ENCODE assay signal across 8 cellular contexts in the genomic region with DNA sequence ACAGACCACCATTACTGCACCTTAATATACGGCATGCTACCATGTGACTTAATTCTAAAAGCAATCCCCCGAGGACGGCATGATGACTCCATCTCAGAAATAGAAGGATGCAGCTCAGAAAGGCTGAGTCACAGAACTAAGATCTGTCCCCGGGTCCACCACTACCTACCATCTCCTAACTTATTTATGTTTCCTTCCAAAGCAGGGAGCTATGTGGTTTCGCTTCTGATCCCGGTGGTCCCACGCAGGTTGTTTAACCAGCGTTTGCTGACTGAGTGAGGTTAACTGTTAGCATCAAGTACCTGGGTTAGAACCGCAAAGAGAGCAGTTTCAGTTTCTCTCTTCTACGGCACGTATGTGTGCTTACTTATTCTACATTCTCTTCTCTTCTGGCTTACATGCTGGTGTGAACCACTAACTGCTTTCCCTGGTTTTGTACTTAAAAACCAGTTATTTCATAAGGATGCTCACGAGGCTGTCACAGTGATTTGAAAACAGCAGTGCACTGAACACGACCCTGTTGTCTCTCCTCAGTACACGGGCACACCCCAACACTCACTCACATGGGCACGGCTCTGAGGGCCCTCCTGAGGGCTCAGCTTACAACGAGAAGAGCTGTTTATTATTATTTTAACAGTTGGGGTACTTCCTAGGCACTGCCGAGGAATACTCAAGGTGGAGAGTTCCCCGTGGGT.
DNase-seq lines count a peak whose midpoint lies in the region; ATAC-seq, FAIRE-seq and TF ChIP-seq lines count a peak whose summit lies in the region.

No MANE protein-coding gene starts in this region.

- BruUV-seq in MCF 10A (replicated peaks; lab: Mats Ljungman, UMichigan), result no TSS peak

- CTCF ChIA-PET in MCF 10A (lab: Yijun Ruan, JAX), result interaction anchor here (0.9 to 2.4 kb wide), 5 partner anchors 10 to 68 kb away, joined by 3 to 11 read pairs (median 4); no protein-coding TSS in a partner anchor

- peaks cover 0 to 3% (median 0%) of the 10 kb centered on the region in 8 donors for H3K9me3 ChIP-seq in spleen

- H3K36me3 ChIP-seq in spleen, result peaks cover 0 to 38% (median 0%) of the 10 kb centered on the region in 6 donors

- H3K4me1 Mint-ChIP-seq in activated naive CD8-positive, alpha-beta T cell treated with anti-CD3 and anti-CD28 coated beads for 36 hours, result peaks cover 90% of the 10 kb centered on the region
- H3K4me1 Mint-ChIP-seq in MCF 10A (ENCODE audit: insufficient read depth, unreplicated experiment), result peaks cover 12% of the 10 kb centered on the region

- WGBS in spleen, 5 donors, result 36 to 52% (median 40%) methylated on average over 18 of the region's 18 CpGs

- FAIRE-seq in GM12892 (lab: Jason Lieb, UNC), result peak; percentile 98

- H3K9me3 Mint-ChIP-seq in activated naive CD8-positive, alpha-beta T cell treated with anti-CD3 and anti-CD28 coated beads for 36 hours, result no peaks in the 10 kb centered on the region
- no peaks in the 10 kb centered on the region for H3K9me3 Mint-ChIP-seq in MCF 10A (ENCODE audit: unreplicated experiment)

- no peak for DNase-seq in GM12892 (ENCODE audit: insufficient read length)
- peak; percentile 76 for DNase-seq in NAMALWA (ENCODE audit: low spot score)
- DNase-seq in activated naive CD8-positive, alpha-beta T cell treated with anti-CD3 and anti-CD28 coated beads for 36 hours, result peak; percentile 79
- DNase-seq in spleen, result peak; percentile 64
- no peak for DNase-seq in MCF 10A (ENCODE audit: unreplicated experiment)
- no peak for DNase-seq in NCI-H345 (lab: John Stamatoyannopoulos, UW)
- DNase-seq in cortex of kidney (lab: John Stamatoyannopoulos, UW), result no peak

- peak overlapping the region; percentile 74 for H3K4me3 Mint-ChIP-seq in activated naive CD8-positive, alpha-beta T cell treated with anti-CD3 and anti-CD28 coated beads for 36 hours
- no peak overlapping the region for H3K4me3 Mint-ChIP-seq in MCF 10A (ENCODE audit: unreplicated experiment)

- no peaks in the 10 kb centered on the region for H3K27me3 ChIP-seq in spleen (replicated peaks in 1 of 7)

- TF ChIP-seq POLR2A in GM12892 (IDR thresholded peaks at IDR 0.05; ENCODE audit: low read depth, low read length) (no peak; the same call in 1 of the 2 replicates), spleen (IDR thresholded peaks at IDR 0.05) (no peak)

- no peaks in the 10 kb centered on the region for H3K27me3 Mint-ChIP-seq in activated naive CD8-positive, alpha-beta T cell treated with anti-CD3 and anti-CD28 coated beads for 36 hours
- H3K27me3 Mint-ChIP-seq in MCF 10A (ENCODE audit: insufficient read depth, unreplicated experiment), result no peaks in the 10 kb centered on the region

- peak overlapping the region; percentile 9 to 85 (median 66) for H3K27ac ChIP-seq in spleen

- peak overlapping the region in 5 of 8 donors; percentile 0 to 51 (median 6) for H3K4me3 ChIP-seq in spleen

- ATAC-seq in GM21737 (IDR thresholded peaks at IDR 0.05; ENCODE audit: unreplicated experiment), result peak; percentile 49

- POLR2A ChIA-PET in MCF 10A (lab: Yijun Ruan, JAX), result interaction anchor here (2.7 kb wide), 1 partner anchor 10 kb away, joined by 23 read pairs; no protein-coding TSS in a partner anchor

- peaks cover 33% of the 10 kb centered on the region for H3K36me3 Mint-ChIP-seq in activated naive CD8-positive, alpha-beta T cell treated with anti-CD3 and anti-CD28 coated beads for 36 hours
- peaks cover 4% of the 10 kb centered on the region for H3K36me3 Mint-ChIP-seq in MCF 10A (ENCODE audit: insufficient read depth, unreplicated experiment)

- peak overlapping the region; percentile 94 for H3K27ac Mint-ChIP-seq in activated naive CD8-positive, alpha-beta T cell treated with anti-CD3 and anti-CD28 coated beads for 36 hours
- H3K27ac Mint-ChIP-seq in MCF 10A (ENCODE audit: low read depth, unreplicated experiment), result no peak overlapping the region

- TF ChIP-seq CTCF in spleen (IDR thresholded peaks at IDR 0.05 in 8 of 11, conservative IDR thresholded peaks at IDR 0.05 in 3 of 11) (no peak), MCF 10A (IDR thresholded peaks at IDR 0.05; ENCODE audit: unreplicated experiment) (no peak)

- H3K4me1 ChIP-seq in spleen, result peaks cover 40 to 95% (median 86%) of the 10 kb centered on the region in 6 donors

- intact Hi-C loops in spleen (cut with DNase I; ENCODE audit: low total_unique reads), result no loop called here
- intact Hi-C loops in MCF 10A (cut with micrococcal nuclease), result no loop called here

Comparison
In these comparisons a context has a peak if more than half of its experiments do, and no peak if none do; other contexts are left out.
1. DNase-seq: peak in NAMALWA (single experiment), activated naive CD8-positive, alpha-beta T cell treated with anti-CD3 and anti-CD28 coated beads for 36 hours (single experiment) and spleen (single experiment); none in GM12892 (single experiment), MCF 10A (single experiment), NCI-H345 (single experiment) and cortex of kidney (single experiment).